29 cellular contexts compared by ENCODE assay signal in genomic region chr9:125325821-125326220, GRCh38.
A peak's percentile ranks its signal among the peaks of the same experiment; 100 is the strongest.
DNase-seq lines count a peak whose midpoint lies in the region; ATAC-seq, FAIRE-seq and TF ChIP-seq lines count a peak whose summit lies in the region.
"Had no signal": no experiment of that assay in that cellular context is flagged by ENCODE, and none has a peak within 500 bp of the region (broad histone marks: within the 10 kb centered on the region; RNA-seq: fewer than 3 reads in every experiment).

No MANE protein-coding gene starts in this region.

- no peak overlapping the region for H2AFZ ChIP-seq in K562 (ENCODE audit: low read depth, low read length)

- FAIRE-seq in K562 (lab: Jason Lieb, UNC) = no peak
- FAIRE-seq: G401.6 had no signal

- no peaks in the 10 kb centered on the region for H3K4me1 ChIP-seq in K562 (replicated peaks in 1 of 2; ENCODE audit: control insufficient read depth in 2 of 2, insufficient read depth in 2 of 2, low read length in 2 of 2)
- no peaks in the 10 kb centered on the region for H3K4me1 ChIP-seq in CD8-positive, alpha-beta memory T cell (ENCODE audit: insufficient read depth, low read length)
- H3K4me1 ChIP-seq: prostate gland, sigmoid colon had no signal

- no peaks in the 10 kb centered on the region for H4K20me1 ChIP-seq in K562 (replicated peaks; ENCODE audit: control insufficient read depth, insufficient read depth, low read length)

- WGBS in K562 (ENCODE audit: insufficient coverage, low coverage, missing lambda C conversion rate) = 77% methylated on average over 2 of the region's 2 CpGs

- H3K9ac ChIP-seq in K562 (ENCODE audit: insufficient read depth in 1 of 2, low read depth in 2 of 2, low read length in 2 of 2) = no peak overlapping the region

- H3K79me2 ChIP-seq in K562 (ENCODE audit: control insufficient read depth, insufficient read depth, low read length) = no peaks in the 10 kb centered on the region

- ATAC-seq in K562 (no peak), HG03378 (IDR thresholded peaks at IDR 0.05; ENCODE audit: unreplicated experiment) (no peak)
- ATAC-seq: esophagus mucosa; HCT116; left lung; Right ventricle myocardium inferior; stimulated activated effector memory CD8-positive, alpha-beta T cell treated with anti-CD3 and anti-CD28 coated beads, Interleukin-12 subunit alpha, Interleukin-12 subunit beta, amount 100 ng/mL, for 72 hours had no signal

- H3K27me3 ChIP-seq in K562 (ENCODE audit: control insufficient read depth in 2 of 2, insufficient read depth in 2 of 2, low read length in 2 of 2) = no peaks in the 10 kb centered on the region
- no peaks in the 10 kb centered on the region for H3K27me3 ChIP-seq in CD8-positive, alpha-beta memory T cell (ENCODE audit: insufficient read depth, low read length, poor library complexity, severe bottlenecking)
- H3K27me3 ChIP-seq: left lung, sigmoid colon had no signal

- TF ChIP-seq CTCF in K562 (IDR thresholded peaks at IDR 0.05 in 2 of 3, conservative IDR thresholded peaks at IDR 0.05 in 1 of 3; ENCODE audit: insufficient read depth in 2 of 3, low read depth in 1 of 3, low read length in 3 of 3) = no peak
- TF ChIP-seq CTCF in foreskin fibroblast (IDR thresholded peaks at IDR 0.05; ENCODE audit: low read depth, low read length) = no peak

- H3K9me3 Mint-ChIP-seq in CD8-positive, alpha-beta memory T cell = no peaks in the 10 kb centered on the region
- H3K9me3 Mint-ChIP-seq: stimulated activated effector memory CD8-positive, alpha-beta T cell treated with anti-CD3 and anti-CD28 coated beads, Interleukin-12 subunit alpha, Interleukin-12 subunit beta, amount 100 ng/mL, for 72 hours; T-helper 2 cell treated with Interferon-gamma antibody and Interleukin-4, amounts not matched to agents 5 μg/mL and 100 μg/mL, for 36 hours had no signal

- no TSS peak for BruUV-seq in K562 (replicated peaks; lab: Mats Ljungman, UMichigan)

- no peaks in the 10 kb centered on the region for H3K9me1 ChIP-seq in K562 (ENCODE audit: control insufficient read depth, insufficient read depth, low read length)

- no peak overlapping the region for H3K27ac ChIP-seq in K562 (ENCODE audit: extremely low read depth, low read depth, low read length)
- no peak overlapping the region for H3K27ac ChIP-seq in CD8-positive, alpha-beta memory T cell (ENCODE audit: low read depth, low read length)
- H3K27ac ChIP-seq: left lung, prostate gland, sigmoid colon, VCaP had no signal

- no peak overlapping the region for H3K4me2 ChIP-seq in K562 (ENCODE audit: insufficient read depth, low read length)

- TF ChIP-seq POLR2A in K562 (conservative IDR thresholded peaks at IDR 0.05) = no peak

- in situ Hi-C loops in K562 (cut with MboI) = no loop called here

- POLR2A ChIA-PET in K562 (lab: Yijun Ruan, JAX) = interaction anchor here (1.0 to 2.3 kb wide), 4 partner anchors 10 to 43 kb away, joined by 3 to 13 read pairs (median 6); no protein-coding TSS in a partner anchor
- POLR2A ChIA-PET in CD8-positive, alpha-beta memory T cell (lab: Charles Lee) = no interaction called here

- H3K27me3 Mint-ChIP-seq in CD8-positive, alpha-beta memory T cell = no peaks in the 10 kb centered on the region

- H3K4me3 ChIP-seq in K562 (no peak overlapping the region), foreskin fibroblast (ENCODE audit: low read depth in 1 of 2, low read length in 2 of 2) (no peak overlapping the region)
- no peak overlapping the region for H3K4me3 ChIP-seq in CD8-positive, alpha-beta memory T cell (ENCODE audit: low read length)
- H3K4me3 ChIP-seq: left lung, prostate gland, sigmoid colon had no signal

- DNase-seq in EL (peak; percentile 16), NCI-H226 (peak; percentile 73), K562 (ENCODE audit: extremely low read depth in 1 of 4, low spot score in 3 of 4) (peak in 1 of 4 experiments; percentile 21), foreskin fibroblast (peak; percentile 14 to 47), NCI-H774 (lab: John Stamatoyannopoulos, UW) (no peak), GOT3 (lab: John Stamatoyannopoulos, UW) (no peak)
- DNase-seq in CD8-positive, alpha-beta memory T cell = no peak
- DNase-seq: activated CD4-positive, alpha-beta T cell treated with anti-CD3 and anti-CD28 coated beads for 4 hours; activated CD8-positive, alpha-beta memory T cell treated with anti-CD3 and anti-CD28 coated beads for 24 hours; activated gamma-delta T cell; activated T-cell treated with anti-CD3 and anti-CD28 coated beads, Interleukin-2, amount 50 U/mL, for 1 hour; DMS153; effector CD4-positive, alpha-beta T cell; hippocampal formation; left lung; NCI-H1105 treated with DMSO at 0.1 percent for 48 hours; NCI-H2029 treated with DMSO at 0.1 percent for 48 hours; NCI-H69; sigmoid colon; stimulated activated CD4-positive, alpha-beta T cell treated with anti-CD3 and anti-CD28 coated beads, Interleukin-4, amount 100 ng/mL, for 24 hours had no signal

- intact Hi-C loops in K562 (cut with micrococcal nuclease) = no loop called here

- H3K9me3 ChIP-seq in K562 (replicated peaks; ENCODE audit: control insufficient read depth, insufficient read depth, low read depth, low read length) = no peaks in the 10 kb centered on the region
- H3K9me3 ChIP-seq in CD8-positive, alpha-beta memory T cell (ENCODE audit: low read length) = no peaks in the 10 kb centered on the region
- H3K9me3 ChIP-seq: left lung, prostate gland, sigmoid colon had no signal

- CTCF ChIA-PET in K562 (lab: Yijun Ruan, JAX; ENCODE audit: low intra/inter-chr PET ratio) = no interaction called here
- CTCF ChIA-PET in CD8-positive, alpha-beta memory T cell (lab: Charles Lee) = interaction anchor here (1.4 kb wide), 1 partner anchor 16 kb away, joined by 3 read pairs; no protein-coding TSS in a partner anchor

- H3K4me1 Mint-ChIP-seq in CD8-positive, alpha-beta memory T cell = peaks cover 0 to 4% (median 0%) of the 10 kb centered on the region in 3 donors
- H3K4me1 Mint-ChIP-seq: stimulated activated effector memory CD8-positive, alpha-beta T cell treated with anti-CD3 and anti-CD28 coated beads, Interleukin-12 subunit alpha, Interleukin-12 subunit beta, amount 100 ng/mL, for 72 hours had no signal

- H3K36me3 Mint-ChIP-seq in CD8-positive, alpha-beta memory T cell = peaks cover 4 to 76% (median 14%) of the 10 kb centered on the region in 3 donors

- H3K27ac Mint-ChIP-seq in CD8-positive, alpha-beta memory T cell = no peak overlapping the region
- H3K27ac Mint-ChIP-seq: stimulated activated effector memory CD8-positive, alpha-beta T cell treated with anti-CD3 and anti-CD28 coated beads, Interleukin-12 subunit alpha, Interleukin-12 subunit beta, amount 100 ng/mL, for 72 hours; T-helper 2 cell treated with Interferon-gamma antibody and Interleukin-4, amounts not matched to agents 5 μg/mL and 100 μg/mL, for 36 hours had no signal

- peaks cover 69% of the 10 kb centered on the region for H3K36me3 ChIP-seq in K562 (ENCODE audit: control insufficient read depth, insufficient read depth, low read length)
- H3K36me3 ChIP-seq in CD8-positive, alpha-beta memory T cell (ENCODE audit: insufficient read depth, low read length) = peaks cover 19% of the 10 kb centered on the region
- H3K36me3 ChIP-seq: prostate gland had no signal

- H3K4me3 Mint-ChIP-seq in CD8-positive, alpha-beta memory T cell = no peak overlapping the region
- H3K4me3 Mint-ChIP-seq: stimulated activated effector memory CD8-positive, alpha-beta T cell treated with anti-CD3 and anti-CD28 coated beads, Interleukin-12 subunit alpha, Interleukin-12 subunit beta, amount 100 ng/mL, for 72 hours; T-helper 2 cell treated with Interferon-gamma antibody and Interleukin-4, amounts not matched to agents 5 μg/mL and 100 μg/mL, for 36 hours had no signal

- TF ChIP-seq RAD21 in K562 (CRISPR knock-in tag; conservative IDR thresholded peaks at IDR 0.05 in 1 of 2, IDR thresholded peaks at IDR 0.05 in 1 of 2) = no peak

- no peak for TF ChIP-seq EP300 in K562 (IDR thresholded peaks at IDR 0.05; ENCODE audit: low read length)

TF ChIP-seq in K562, 482 proteins besides CTCF, POLR2A, EP300 and RAD21:
- TF ChIP-seq CEBPG (CRISPR knock-in tag; IDR thresholded peaks at IDR 0.05) = no peak
- peak in 1 of 2 experiments; percentile 59; a peak in 2 of 4 replicates for TF ChIP-seq CEBPG (tag; conservative IDR thresholded peaks at IDR 0.05 in 1 of 2, IDR thresholded peaks at IDR 0.05 in 1 of 2)
- 0 out of 2 replicates have a peak, but pooled peaks have one; percentile 19 for TF ChIP-seq ATF3 (IDR thresholded peaks at IDR 0.05)
- no peak for TF ChIP-seq ATF3 (CRISPR knock-in tag; conservative IDR thresholded peaks at IDR 0.05)
- no peak for TF ChIP-seq POLR2AphosphoS2 (IDR thresholded peaks at IDR 0.05; ENCODE audit: low read length)
- no peak for TF ChIP-seq CTBP1 (IDR thresholded peaks at IDR 0.05; ENCODE audit: borderline replicate concordance)

Comparison
In these comparisons a context has a peak if more than half of its experiments do, and no peak if none do; other contexts are left out.
1. DNase-seq: peak in EL (single experiment), NCI-H226 (single experiment) and foreskin fibroblast (2 of 2); none in CD8-positive, alpha-beta memory T cell (0 of 5), NCI-H774 (single experiment) and GOT3 (single experiment).